Comparison of ENCODE assay signal across 7 cellular contexts in the genomic region with DNA sequence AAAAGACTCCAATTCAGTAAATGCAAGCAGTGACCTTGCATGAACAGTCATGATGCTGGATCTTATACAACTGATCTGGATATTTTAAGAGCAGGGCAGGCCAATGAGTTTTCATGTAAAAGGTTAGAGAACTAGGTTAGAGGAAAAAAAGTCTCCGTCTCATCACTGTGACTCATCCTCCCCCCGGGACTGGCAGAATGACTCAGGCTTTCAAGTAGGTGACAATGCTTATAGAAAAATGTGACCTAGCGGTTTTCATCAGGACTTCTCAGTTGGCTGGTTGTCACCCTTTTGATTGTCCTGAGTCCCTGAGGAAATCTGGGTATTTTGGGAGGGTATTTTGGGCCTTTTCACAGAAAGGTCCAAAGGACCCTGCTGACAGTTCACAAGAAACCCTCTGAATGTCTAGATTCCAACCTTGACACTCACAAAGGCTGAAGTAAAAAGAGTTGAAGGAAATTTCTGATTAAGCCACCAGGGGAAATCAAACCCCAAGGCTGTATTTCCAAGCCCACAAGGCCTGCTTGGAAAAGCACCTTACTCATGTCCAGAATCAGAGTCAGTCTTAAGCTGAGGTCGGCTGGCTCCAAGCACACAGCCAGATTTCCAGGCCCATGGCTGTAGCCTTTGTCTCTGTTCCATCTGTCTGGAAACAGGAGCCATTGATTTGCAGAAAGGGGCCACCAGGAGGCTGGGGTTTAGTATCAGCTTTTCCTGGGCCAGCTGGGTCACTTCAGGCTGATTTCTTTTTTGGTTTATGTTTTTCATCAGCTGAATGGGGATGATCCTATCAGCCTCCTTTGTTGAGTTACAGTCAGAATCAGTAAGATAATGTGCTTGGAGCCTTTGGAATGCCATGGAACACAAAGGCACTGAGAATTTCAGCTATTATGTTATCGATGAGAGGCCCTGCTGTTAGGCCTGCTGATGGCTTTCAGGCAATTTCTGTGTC.
DNase-seq lines count a peak whose midpoint lies in the region; ATAC-seq, FAIRE-seq and TF ChIP-seq lines count a peak whose summit lies in the region.

No MANE protein-coding gene starts in this region.

- TF ChIP-seq CTCF in astrocyte of the spinal cord (IDR thresholded peaks at IDR 0.05; ENCODE audit: low read depth, low read length), result peak; percentile 35
- TF ChIP-seq CTCF in HepG2 (CRISPR knock-in tag; IDR thresholded peaks at IDR 0.05), result no peak
- TF ChIP-seq CTCF in thoracic aorta (IDR thresholded peaks at IDR 0.05), result peak; percentile 23

- TF ChIP-seq RAD21 in HepG2 (CRISPR knock-in tag; IDR thresholded peaks at IDR 0.05), result no peak

- no peaks in the 10 kb centered on the region for H4K20me1 ChIP-seq in HepG2 (ENCODE audit: insufficient read depth, low read length)

- H3K4me3 ChIP-seq in astrocyte of the spinal cord (ENCODE audit: low read depth, low read length), result no peak overlapping the region
- no peak overlapping the region for H3K4me3 ChIP-seq in HepG2 (replicated peaks in 1 of 3; ENCODE audit: insufficient read depth in 1 of 3, low read depth in 2 of 3, low read length in 3 of 3)
- H3K4me3 ChIP-seq in thoracic aorta, result no peak overlapping the region

- no peaks in the 10 kb centered on the region for H3K9me3 ChIP-seq in HepG2 (ENCODE audit: low read length)
- H3K9me3 ChIP-seq in thoracic aorta, result no peaks in the 10 kb centered on the region

- FAIRE-seq in HepG2 (lab: Jason Lieb, UNC), result no peak

- no peaks in the 10 kb centered on the region for H3K4me1 ChIP-seq in HepG2 (ENCODE audit: insufficient read depth, low read length)
- peaks cover 10 to 19% of the 10 kb centered on the region in 2 donors for H3K4me1 ChIP-seq in thoracic aorta (ENCODE audit: control insufficient read depth in 1 of 2, low read depth in 2 of 2)

- CTCF ChIA-PET in HepG2 (lab: Yijun Ruan, JAX; ENCODE audit: low intra/inter-chr PET ratio, low total read pairs), result no interaction called here

- no peak overlapping the region for H3K4me2 ChIP-seq in HepG2 (ENCODE audit: low read depth, low read length)

- no TSS peak for BruUV-seq in HepG2 (replicated peaks; lab: Mats Ljungman, UMichigan)

- no peak overlapping the region for H3K9ac ChIP-seq in HepG2 (ENCODE audit: insufficient read depth, low read depth, low read length)

- H3K79me2 ChIP-seq in HepG2 (ENCODE audit: insufficient read depth, low read length), result no peaks in the 10 kb centered on the region

- DNase-seq in H4 (ENCODE audit: low spot score) (peak; percentile 86), Kasumi-1 (lab: John Stamatoyannopoulos, UW) (peak; percentile 75 to 85), astrocyte of the spinal cord (ENCODE audit: low read depth, low spot score) (peak; percentile 89), HepG2 (ENCODE audit: low spot score) (peak; percentile 29), thoracic aorta (ENCODE audit: low spot score) (peak; percentile 80), SHP77 (lab: John Stamatoyannopoulos, UW) (no peak)

- POLR2A ChIA-PET in HepG2 (lab: Yijun Ruan, JAX), result no interaction called here

- 1% methylated on average over 5 of the region's 5 CpGs for WGBS in HepG2 (ENCODE audit: low lambda C conversion rate)

- no peak for TF ChIP-seq EP300 in HepG2 (IDR thresholded peaks at IDR 0.05; ENCODE audit: low read depth in 2 of 2, low read length in 2 of 2)
- no peak for TF ChIP-seq EP300 in HepG2 (CRISPR knock-in tag; IDR thresholded peaks at IDR 0.05; ENCODE audit: borderline replicate concordance)

- no peak overlapping the region for H2AFZ ChIP-seq in HepG2 (ENCODE audit: low read length)

- H3K27me3 ChIP-seq in HepG2 (ENCODE audit: control insufficient read depth in 1 of 2, insufficient read depth in 2 of 2, low read length in 2 of 2) (peaks cover 1 to 20% of the 10 kb centered on the region in 2 experiments; a peak in 4 of 5 replicates), thoracic aorta (replicated peaks; ENCODE audit: insufficient read depth) (no peaks in the 10 kb centered on the region)

- peak; percentile 86 for ATAC-seq in GM18498 (IDR thresholded peaks at IDR 0.05; ENCODE audit: unreplicated experiment)
- ATAC-seq in HepG2, result peak; percentile 45
- peak; percentile 63 for ATAC-seq in thoracic aorta (ENCODE audit: insufficient number of reproducible peaks, low FRiP score, low read depth)

- no peak for TF ChIP-seq POLR2A in HepG2 (IDR thresholded peaks at IDR 0.05; ENCODE audit: insufficient read depth in 1 of 2, low read depth in 2 of 2, low read length in 2 of 2)

- H3K27ac ChIP-seq in HepG2 (ENCODE audit: extremely low read length, insufficient read depth, low read length) (no peak overlapping the region), thoracic aorta (peak overlapping the region; percentile 22 to 50)

- intact Hi-C loops in HepG2 (cut with micrococcal nuclease; ENCODE audit: unreplicated experiment), result no loop called here

- in situ Hi-C loops in astrocyte of the spinal cord (cut with HindIII; ENCODE audit: low sequenced_read_pairs), result no loop called here
- in situ Hi-C loops in HepG2 (cut with HindIII; ENCODE audit: extremely low pct_ligation_motif_present, low pct_unique_long_range_greater_than_20kb), result no loop called here

- H3K36me3 ChIP-seq in HepG2 (replicated peaks in 1 of 2; ENCODE audit: control insufficient read depth in 1 of 2, insufficient read depth in 2 of 2, low read length in 2 of 2) (no peaks in the 10 kb centered on the region), thoracic aorta (no peaks in the 10 kb centered on the region)

TF ChIP-seq in HepG2, 621 proteins besides CTCF, POLR2A, EP300 and RAD21 (continues in another document):
- TF ChIP-seq, protein P1, sequence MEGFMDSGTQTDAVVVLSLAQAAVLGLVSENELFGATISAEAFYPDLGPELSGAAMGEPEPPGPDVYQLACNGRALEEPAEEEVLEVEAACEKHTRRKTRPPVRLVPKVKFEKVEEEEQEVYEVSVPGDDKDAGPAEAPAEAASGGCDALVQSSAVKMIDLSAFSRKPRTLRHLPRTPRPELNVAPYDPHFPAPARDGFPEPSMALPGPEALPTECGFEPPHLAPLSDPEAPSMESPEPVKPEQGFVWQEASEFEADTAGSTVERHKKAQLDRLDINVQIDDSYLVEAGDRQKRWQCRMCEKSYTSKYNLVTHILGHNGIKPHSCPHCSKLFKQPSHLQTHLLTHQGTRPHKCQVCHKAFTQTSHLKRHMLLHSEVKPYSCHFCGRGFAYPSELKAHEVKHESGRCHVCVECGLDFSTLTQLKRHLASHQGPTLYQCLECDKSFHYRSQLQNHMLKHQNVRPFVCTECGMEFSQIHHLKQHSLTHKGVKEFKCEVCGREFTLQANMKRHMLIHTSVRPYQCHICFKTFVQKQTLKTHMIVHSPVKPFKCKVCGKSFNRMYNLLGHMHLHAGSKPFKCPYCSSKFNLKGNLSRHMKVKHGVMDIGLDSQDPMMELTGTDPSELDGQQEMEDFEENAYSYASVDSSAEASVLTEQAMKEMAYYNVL (CRISPR knock-in tag; IDR thresholded peaks at IDR 0.05; ENCODE audit: borderline replicate concordance), result no peak
- TF ChIP-seq MAFF (IDR thresholded peaks at IDR 0.05; ENCODE audit: low read depth, low read length) (peak; percentile 50; the same call in 1 of the 2 replicates), FOSL2 (CRISPR knock-in tag; IDR thresholded peaks at IDR 0.05) (peak; percentile 88), NFE2 (CRISPR knock-in tag; IDR thresholded peaks at IDR 0.05) (peak; percentile 11; the same call in 1 of the 2 replicates), NFE2L2 (IDR thresholded peaks at IDR 0.05; ENCODE audit: low read length) (peak; percentile 46; the same call in 1 of the 2 replicates), NBN (conservative IDR thresholded peaks at IDR 0.05) (no peak), XRCC5 (optimal IDR thresholded peaks at IDR 0.05; ENCODE audit: low read length) (no peak), ZBTB7B (CRISPR knock-in tag; IDR thresholded peaks at IDR 0.05) (no peak), HNRNPLL (IDR thresholded peaks at IDR 0.05; ENCODE audit: low read depth, low read length, poor library complexity, severe bottlenecking) (no peak)

Comparison
In these comparisons a context has a peak if more than half of its experiments do, and no peak if none do; other contexts are left out.
1. DNase-seq: peak in H4 (single experiment), Kasumi-1 (2 of 2), astrocyte of the spinal cord (single experiment), HepG2 (single experiment) and thoracic aorta (single experiment); none in SHP77 (0 of 2).
2. Peak in every context shown above with its lines, with median percentiles within 50 percentile points of each other: ATAC-seq.